30 cellular contexts compared by ENCODE assay signal in genomic region chr6:84688187-84688878, GRCh38.
DNase-seq lines count a peak whose midpoint lies in the region; ATAC-seq and TF ChIP-seq lines count a peak whose summit lies in the region.
"Had no signal": no experiment of that assay in that cellular context is flagged by ENCODE, and none has a peak within 500 bp of the region (broad histone marks: within the 10 kb centered on the region; RNA-seq: fewer than 3 reads in every experiment).

No MANE protein-coding gene starts in this region.

- H3K27me3 ChIP-seq in heart left ventricle (no peaks in the 10 kb centered on the region), ascending aorta (no peaks in the 10 kb centered on the region)
- H3K27me3 ChIP-seq: hepatocyte, right lobe of liver, uterus had no signal

- no peaks in the 10 kb centered on the region for H3K27me3 Mint-ChIP-seq in stimulated activated naive B cell treated with anti-CD40 and anti-IgM and Interleukin-4, amounts not matched to agents 10 μg/mL and 1 μg/mL and 100 μg/mL, for 72 hours
- H3K27me3 Mint-ChIP-seq: activated CD4-positive, alpha-beta T cell treated with anti-CD3 and anti-CD28 coated beads for 36 hours; B cell; CD8-positive, alpha-beta memory T cell; effector memory CD8-positive, alpha-beta T cell had no signal

- H3K9me3 Mint-ChIP-seq in stimulated activated naive B cell treated with anti-CD40 and anti-IgM and Interleukin-4, amounts not matched to agents 10 μg/mL and 1 μg/mL and 100 μg/mL, for 72 hours = peaks cover 0 to 2% of the 10 kb centered on the region in 2 donors
- H3K9me3 Mint-ChIP-seq: activated naive CD8-positive, alpha-beta T cell treated with anti-CD3 and anti-CD28 coated beads, Interleukin-2, amount 10 ng/mL, durations not matched to agents 7 days and 5 days; H9; neural crest cell had no signal

- H3K9me3 ChIP-seq in heart left ventricle (peaks cover 0 to 11% (median 3%) of the 10 kb centered on the region in 12 donors), ascending aorta (no peaks in the 10 kb centered on the region)
- H3K9me3 ChIP-seq: right lobe of liver, uterus had no signal

- no peak for DNase-seq in left cardiac atrium
- DNase-seq in heart left ventricle = no peak
- DNase-seq in ascending aorta (ENCODE audit: low spot score in 2 of 2) = no peak
- peak; percentile 74 for DNase-seq in fibroblast of the aortic adventitia (ENCODE audit: low read depth)
- DNase-seq in NCI-H2029 (lab: John Stamatoyannopoulos, UW) = no peak
- no peak for DNase-seq in stimulated activated naive B cell treated with anti-CD40 and anti-IgM and Interleukin-4, amounts not matched to agents 10 μg/mL and 1 μg/mL and 100 μg/mL, for 72 hours
- no peak for DNase-seq in HPDE6-E6E7 (ENCODE audit: extremely low spot score)
- no peak for DNase-seq in DMS 273 treated with DMSO at 0.1 percent for 48 hours (lab: John Stamatoyannopoulos, UW)
- DNase-seq: activated CD4-positive, alpha-beta T cell treated with anti-CD3 and anti-CD28 coated beads for 36 hours; activated effector memory CD4-positive, alpha-beta T cell treated with anti-CD3 and anti-CD28 coated beads, Interleukin-2, amount 50 U/mL, for 16 hours; activated naive CD8-positive, alpha-beta T cell treated with anti-CD3 and anti-CD28 coated beads, Interleukin-2, amount 10 ng/mL, durations not matched to agents 7 days and 5 days; activated T-cell treated with anti-CD3 and anti-CD28 coated beads, Interleukin-2, amount 50 U/mL, for 1 hour; CD8-positive, alpha-beta memory T cell; effector memory CD8-positive, alpha-beta T cell; erythroblast; H9; KBM-7; MM.1S; NCI-H1436; posterior cingulate gyrus; right lobe of liver; stimulated activated CD4-positive, alpha-beta T cell treated with anti-CD3 and anti-CD28 coated beads, Interleukin-15, amount 100 ng/mL, for 24 hours; stimulated activated naive CD4-positive, alpha-beta T cell; uterus had no signal

- no peaks in the 10 kb centered on the region for H3K4me1 ChIP-seq in heart left ventricle
- H3K4me1 ChIP-seq in ascending aorta = peaks cover 0 to 29% of the 10 kb centered on the region in 2 donors
- H3K4me1 ChIP-seq: right lobe of liver had no signal

- ATAC-seq in left cardiac atrium = peak; percentile 38 to 78
- no peak for ATAC-seq in heart left ventricle
- ATAC-seq in stimulated activated naive B cell treated with anti-CD40 and anti-IgM and Interleukin-4, amounts not matched to agents 10 μg/mL and 1 μg/mL and 100 μg/mL, for 72 hours (replicated peaks) = no peak
- ATAC-seq: activated CD4-positive, alpha-beta T cell treated with anti-CD3 and anti-CD28 coated beads for 36 hours; effector memory CD8-positive, alpha-beta T cell; right lobe of liver had no signal

- 41 to 51% (median 47%) methylated on average over 7 of the region's 7 CpGs for WGBS in heart left ventricle, 4 donors

- no peaks in the 10 kb centered on the region for H3K36me3 Mint-ChIP-seq in stimulated activated naive B cell treated with anti-CD40 and anti-IgM and Interleukin-4, amounts not matched to agents 10 μg/mL and 1 μg/mL and 100 μg/mL, for 72 hours
- H3K36me3 Mint-ChIP-seq: activated naive CD8-positive, alpha-beta T cell treated with anti-CD3 and anti-CD28 coated beads, Interleukin-2, amount 10 ng/mL, durations not matched to agents 7 days and 5 days; CD8-positive, alpha-beta memory T cell had no signal

- intact Hi-C loops in left cardiac atrium (cut with DNase I) = no loop called here
- intact Hi-C loops in heart left ventricle (cut with DNase I) = no loop called here
- intact Hi-C loops in ascending aorta (cut with DNase I) = loop anchor here (2.0 to 5.0 kb wide), 4 partner anchors 18 to 261 kb away; partner anchors contain the start of gene TBX18

- TF ChIP-seq POLR2A in heart left ventricle (IDR thresholded peaks at IDR 0.05) = no peak

- no peak overlapping the region for H3K27ac Mint-ChIP-seq in stimulated activated naive B cell treated with anti-CD40 and anti-IgM and Interleukin-4, amounts not matched to agents 10 μg/mL and 1 μg/mL and 100 μg/mL, for 72 hours
- H3K27ac Mint-ChIP-seq: activated CD4-positive, alpha-beta T cell treated with anti-CD3 and anti-CD28 coated beads for 36 hours; activated naive CD8-positive, alpha-beta T cell treated with anti-CD3 and anti-CD28 coated beads, Interleukin-2, amount 10 ng/mL, durations not matched to agents 7 days and 5 days; B cell; CD8-positive, alpha-beta memory T cell; effector memory CD8-positive, alpha-beta T cell; T-helper 1 cell treated with Interleukin-12 subunit alpha and Interleukin-12 subunit beta and Interleukin-4 antibody, amounts not matched to agents 30 μg/mL and 1 μg/mL, for 36 hours had no signal

- H3K27ac ChIP-seq in heart left ventricle (no peak overlapping the region), ascending aorta (peak overlapping the region; percentile 84 to 86)
- H3K27ac ChIP-seq: 22Rv1, hepatocyte, right lobe of liver, RWPE1 had no signal

- no peaks in the 10 kb centered on the region for H3K36me3 ChIP-seq in heart left ventricle
- no peaks in the 10 kb centered on the region for H3K36me3 ChIP-seq in ascending aorta
- H3K36me3 ChIP-seq: right lobe of liver, uterus had no signal

- no peak for TF ChIP-seq CTCF in heart left ventricle (IDR thresholded peaks at IDR 0.05)
- TF ChIP-seq CTCF in ascending aorta (IDR thresholded peaks at IDR 0.05) = no peak
- no peak for TF ChIP-seq CTCF in fibroblast of the aortic adventitia (IDR thresholded peaks at IDR 0.05; ENCODE audit: insufficient read depth, low read length)

- H3K4me3 ChIP-seq in heart left ventricle (no peak overlapping the region), ascending aorta (peak overlapping the region in 1 of 2 donors; percentile 30), fibroblast of the aortic adventitia (ENCODE audit: low read depth, low read length) (no peak overlapping the region)
- H3K4me3 ChIP-seq: hepatocyte, right lobe of liver, uterus had no signal

- H3K4me1 Mint-ChIP-seq in stimulated activated naive B cell treated with anti-CD40 and anti-IgM and Interleukin-4, amounts not matched to agents 10 μg/mL and 1 μg/mL and 100 μg/mL, for 72 hours = no peaks in the 10 kb centered on the region
- H3K4me1 Mint-ChIP-seq: activated CD4-positive, alpha-beta T cell treated with anti-CD3 and anti-CD28 coated beads for 36 hours; activated naive CD8-positive, alpha-beta T cell treated with anti-CD3 and anti-CD28 coated beads, Interleukin-2, amount 10 ng/mL, durations not matched to agents 7 days and 5 days; B cell; CD8-positive, alpha-beta memory T cell had no signal

- no peak overlapping the region for H3K4me3 Mint-ChIP-seq in stimulated activated naive B cell treated with anti-CD40 and anti-IgM and Interleukin-4, amounts not matched to agents 10 μg/mL and 1 μg/mL and 100 μg/mL, for 72 hours
- H3K4me3 Mint-ChIP-seq: activated CD4-positive, alpha-beta T cell treated with anti-CD3 and anti-CD28 coated beads for 36 hours; activated naive CD8-positive, alpha-beta T cell treated with anti-CD3 and anti-CD28 coated beads, Interleukin-2, amount 10 ng/mL, durations not matched to agents 7 days and 5 days; B cell; CD8-positive, alpha-beta memory T cell; effector memory CD8-positive, alpha-beta T cell; H9; neural crest cell; T-helper 1 cell treated with Interleukin-12 subunit alpha and Interleukin-12 subunit beta and Interleukin-4 antibody, amounts not matched to agents 30 μg/mL and 1 μg/mL, for 36 hours had no signal

Comparison
In these comparisons a context has a peak if more than half of its experiments do, and no peak if none do; other contexts are left out.
1. ATAC-seq: peak in left cardiac atrium (2 of 2); none in heart left ventricle (0 of 4) and stimulated activated naive B cell treated with anti-CD40 and anti-IgM and Interleukin-4, amounts not matched to agents 10 μg/mL and 1 μg/mL and 100 μg/mL, for 72 hours (0 of 2).
2. H3K27ac ChIP-seq: peak in ascending aorta (2 of 2); none in heart left ventricle (0 of 12).